Comparison of ENCODE assay signal across 1 cellular context in the genomic region with DNA sequence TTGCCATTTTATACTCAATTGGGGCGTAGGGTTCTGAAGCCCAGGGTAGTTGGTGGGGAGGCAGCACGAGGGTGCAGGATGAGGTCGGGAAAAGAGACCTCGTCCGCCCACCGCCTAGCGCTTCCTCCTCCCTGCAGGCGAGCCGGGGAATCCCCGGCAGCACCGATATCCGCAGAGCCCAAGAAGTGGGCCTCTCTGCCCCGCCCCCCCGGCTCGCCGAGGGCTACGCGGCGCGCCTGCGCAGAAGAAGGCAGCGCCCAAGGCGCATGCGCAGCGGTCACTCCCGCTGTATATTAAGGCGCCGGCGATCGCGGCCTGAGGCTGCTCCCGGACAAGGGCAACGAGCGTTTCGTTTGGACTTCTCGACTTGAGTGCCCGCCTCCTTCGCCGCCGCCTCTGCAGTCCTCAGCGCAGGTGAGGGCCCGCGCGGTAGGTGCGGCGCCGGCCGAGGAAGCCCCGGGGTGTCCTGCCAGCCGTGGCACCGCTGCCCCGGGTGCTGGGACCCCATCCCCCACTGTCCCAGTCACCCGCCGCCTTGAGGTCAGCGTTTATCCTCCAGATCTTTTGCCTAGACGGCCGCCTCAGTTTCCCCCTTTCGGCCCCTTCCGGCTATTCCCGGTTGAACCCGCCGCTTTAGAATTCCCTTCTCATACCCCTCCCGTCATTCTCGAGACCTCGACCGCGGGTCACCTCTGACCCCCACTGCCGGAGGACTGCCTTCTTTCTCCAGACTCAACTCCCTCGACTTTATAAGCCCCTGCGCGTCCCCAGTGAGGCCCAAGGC.
TF ChIP-seq lines count a peak whose summit lies in the region.

Gene ALAS1, plus strand, starts transcription at position 319 of the 784 bp plus-strand sequence. CDS start 1,082 bp downstream, outside the sequence.

TF ChIP-seq in WTC11, 78 proteins besides CTCF, POLR2A, EP300 and RAD21 (continued from another document):
- TF ChIP-seq ZNF512 (CRISPR knock-in tag; IDR thresholded peaks at IDR 0.05; ENCODE audit: borderline replicate concordance): no peak
- TF ChIP-seq E2F4 (CRISPR knock-in tag; IDR thresholded peaks at IDR 0.05; ENCODE audit: borderline replicate concordance, low read depth): no peak
- no peak for TF ChIP-seq TCF7 (CRISPR knock-in tag; IDR thresholded peaks at IDR 0.05; ENCODE audit: low read depth)
- no peak; the same call in 1 of the 2 replicates for TF ChIP-seq KAT7 (CRISPR knock-in tag; IDR thresholded peaks at IDR 0.05; ENCODE audit: borderline replicate concordance)
- TF ChIP-seq ETV6 (CRISPR knock-in tag; IDR thresholded peaks at IDR 0.05): peak; percentile 18; the same call in 1 of the 2 replicates
- no peak for TF ChIP-seq ATF2 (CRISPR knock-in tag; IDR thresholded peaks at IDR 0.05; ENCODE audit: borderline replicate concordance, low read depth)
- no peak for TF ChIP-seq PREB (CRISPR knock-in tag; IDR thresholded peaks at IDR 0.05; ENCODE audit: borderline replicate concordance)
- TF ChIP-seq, protein P1, sequence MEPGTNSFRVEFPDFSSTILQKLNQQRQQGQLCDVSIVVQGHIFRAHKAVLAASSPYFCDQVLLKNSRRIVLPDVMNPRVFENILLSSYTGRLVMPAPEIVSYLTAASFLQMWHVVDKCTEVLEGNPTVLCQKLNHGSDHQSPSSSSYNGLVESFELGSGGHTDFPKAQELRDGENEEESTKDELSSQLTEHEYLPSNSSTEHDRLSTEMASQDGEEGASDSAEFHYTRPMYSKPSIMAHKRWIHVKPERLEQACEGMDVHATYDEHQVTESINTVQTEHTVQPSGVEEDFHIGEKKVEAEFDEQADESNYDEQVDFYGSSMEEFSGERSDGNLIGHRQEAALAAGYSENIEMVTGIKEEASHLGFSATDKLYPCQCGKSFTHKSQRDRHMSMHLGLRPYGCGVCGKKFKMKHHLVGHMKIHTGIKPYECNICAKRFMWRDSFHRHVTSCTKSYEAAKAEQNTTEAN (CRISPR knock-in tag; IDR thresholded peaks at IDR 0.05): no peak; the same call in 1 of the 2 replicates
- no peak for TF ChIP-seq NFATC4 (CRISPR knock-in tag; IDR thresholded peaks at IDR 0.05)
- TF ChIP-seq NR2C2 (CRISPR knock-in tag; IDR thresholded peaks at IDR 0.05): no peak
- TF ChIP-seq ZNF423 (CRISPR knock-in tag; IDR thresholded peaks at IDR 0.05): no peak
- no peak for TF ChIP-seq CDX4 (CRISPR knock-in tag; IDR thresholded peaks at IDR 0.05; ENCODE audit: borderline replicate concordance)
- no peak for TF ChIP-seq ZBTB21 (CRISPR knock-in tag; IDR thresholded peaks at IDR 0.05; ENCODE audit: borderline replicate concordance)
- peak; percentile 45; the same call in 1 of the 2 replicates for TF ChIP-seq CREM (CRISPR knock-in tag; IDR thresholded peaks at IDR 0.05)
- TF ChIP-seq ZNF532 (CRISPR knock-in tag; IDR thresholded peaks at IDR 0.05; ENCODE audit: borderline replicate concordance): no peak
- no peak for TF ChIP-seq ZNF317 (CRISPR knock-in tag; IDR thresholded peaks at IDR 0.05; ENCODE audit: borderline replicate concordance, low read depth)
- peak; percentile 75; the same call in 1 of the 2 replicates for TF ChIP-seq TEAD1 (CRISPR knock-in tag; IDR thresholded peaks at IDR 0.05)
- no peak; the same call in 1 of the 2 replicates for TF ChIP-seq SP1 (CRISPR knock-in tag; conservative IDR thresholded peaks at IDR 0.05)
- TF ChIP-seq HMGA2 (CRISPR knock-in tag; IDR thresholded peaks at IDR 0.05): no peak
- no peak for TF ChIP-seq ZNF232 (CRISPR knock-in tag; IDR thresholded peaks at IDR 0.05)
- TF ChIP-seq ELF4 (CRISPR knock-in tag; IDR thresholded peaks at IDR 0.05; ENCODE audit: low read depth): no peak
- no peak for TF ChIP-seq SOX15 (CRISPR knock-in tag; IDR thresholded peaks at IDR 0.05)
